Comparison of ENCODE assay signal across 19 cellular contexts in the genomic region with DNA sequence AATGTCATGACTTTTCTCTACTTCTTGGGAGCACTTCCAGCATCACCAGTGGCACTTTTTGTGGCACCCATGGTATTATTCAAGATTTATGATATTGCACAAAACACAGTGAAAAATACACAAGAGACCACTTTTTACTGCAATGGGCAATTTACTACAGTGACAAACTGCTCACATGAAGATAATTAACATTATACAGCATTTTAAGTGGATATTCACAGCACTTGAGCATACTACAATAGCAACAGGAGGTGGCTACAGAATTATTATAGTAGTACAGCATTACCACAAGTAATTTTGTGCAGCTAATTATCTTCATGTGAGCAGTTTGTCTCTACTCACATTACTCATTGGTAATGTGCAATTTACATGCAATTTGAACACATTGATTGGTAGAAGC. TPM values are rescaled to one million over a fixed set of nuclear protein-coding genes. Genes with fewer than 3 reads are reported as not detected.
DNase-seq lines count a peak whose midpoint lies in the region; ATAC-seq and TF ChIP-seq lines count a peak whose summit lies in the region.
"Had no signal": no experiment of that assay in that cellular context is flagged by ENCODE, and none has a peak within 500 bp of the region (broad histone marks: within the 10 kb centered on the region; RNA-seq: fewer than 3 reads in every experiment).

No MANE protein-coding gene starts in this region.

- no peak overlapping the region for H3K27ac ChIP-seq in right lobe of liver
- H3K27ac ChIP-seq: A549, Peyer's patch had no signal

- H3K4me3 Mint-ChIP-seq in natural killer cell treated with Interleukin-12 subunit alpha and Interleukin-12 subunit beta and Interleukin-15 and Interleukin-18, amount 100 ng/mL, for 72 hours, result no peak overlapping the region
- H3K4me3 Mint-ChIP-seq in natural killer cell (no peak overlapping the region), nephron progenitor cell (no peak overlapping the region), immature natural killer cell (no peak overlapping the region)
- H3K4me3 Mint-ChIP-seq: CD14-positive monocyte had no signal

- peaks cover 0 to 6% of the 10 kb centered on the region in 2 donors for H3K27me3 Mint-ChIP-seq in natural killer cell treated with Interleukin-12 subunit alpha and Interleukin-12 subunit beta and Interleukin-15 and Interleukin-18, amount 100 ng/mL, for 72 hours
- H3K27me3 Mint-ChIP-seq in natural killer cell (ENCODE audit: low read depth in 2 of 2) (peaks cover 7 to 17% of the 10 kb centered on the region in 2 donors), nephron progenitor cell (ENCODE audit: low read depth, poor library complexity) (no peaks in the 10 kb centered on the region), immature natural killer cell (ENCODE audit: low read depth in 3 of 3) (peaks cover 0 to 4% (median 0%) of the 10 kb centered on the region in 3 donors)

- no peak for ATAC-seq in natural killer cell treated with Interleukin-12 subunit alpha and Interleukin-12 subunit beta and Interleukin-15 and Interleukin-18, amount 100 ng/mL, for 72 hours
- ATAC-seq in natural killer cell (no peak), GM21367 (IDR thresholded peaks at IDR 0.05; ENCODE audit: unreplicated experiment) (no peak), right lobe of liver (no peak)
- ATAC-seq: A549, T-helper 17 cell had no signal

- intact Hi-C loops in natural killer cell (cut with micrococcal nuclease) (no loop called here), right lobe of liver (cut with DNase I) (no loop called here)

- TF ChIP-seq CTCF in natural killer cell (IDR thresholded peaks at IDR 0.05) (no peak), nephron progenitor cell (IDR thresholded peaks at IDR 0.05) (no peak), right lobe of liver (IDR thresholded peaks at IDR 0.05) (no peak)

- H3K4me3 ChIP-seq in right lobe of liver, result no peak overlapping the region
- H3K4me3 ChIP-seq: A549, MG63, Peyer's patch had no signal

- H3K9me3 Mint-ChIP-seq in natural killer cell treated with Interleukin-12 subunit alpha and Interleukin-12 subunit beta and Interleukin-15 and Interleukin-18, amount 100 ng/mL, for 72 hours, result peaks cover 3% of the 10 kb centered on the region
- H3K9me3 Mint-ChIP-seq in natural killer cell, result no peaks in the 10 kb centered on the region
- H3K9me3 Mint-ChIP-seq in nephron progenitor cell, result peaks cover 27% of the 10 kb centered on the region
- peaks cover 0 to 1% (median 0%) of the 10 kb centered on the region in 6 donors for H3K9me3 Mint-ChIP-seq in immature natural killer cell

- DNase-seq in natural killer cell treated with Interleukin-12 subunit alpha and Interleukin-12 subunit beta and Interleukin-15 and Interleukin-18, amount 100 ng/mL, for 72 hours (ENCODE audit: low spot score), result no peak
- DNase-seq in natural killer cell (no peak), NCI-H1694 (lab: John Stamatoyannopoulos, UW) (peak; percentile 20), NCI-H2171 (lab: John Stamatoyannopoulos, UW) (peak; percentile 41), nephron progenitor cell (no peak), right lobe of liver (no peak), immature natural killer cell (no peak)
- DNase-seq: Caco-2, MG63, NCI-H1930, NCI-H510A, Peyer's patch, SHP77, T-helper 17 cell had no signal

- no peak for TF ChIP-seq POLR2A in right lobe of liver (IDR thresholded peaks at IDR 0.05)

- H3K4me1 Mint-ChIP-seq in natural killer cell treated with Interleukin-12 subunit alpha and Interleukin-12 subunit beta and Interleukin-15 and Interleukin-18, amount 100 ng/mL, for 72 hours (ENCODE audit: low read depth in 2 of 2), result peaks cover 39% of the 10 kb centered on the region in 2 donors
- H3K4me1 Mint-ChIP-seq in natural killer cell (peaks cover 14 to 15% of the 10 kb centered on the region in 2 donors), nephron progenitor cell (peaks cover 20% of the 10 kb centered on the region), immature natural killer cell (peaks cover 15 to 16% of the 10 kb centered on the region in 2 donors)
- H3K4me1 Mint-ChIP-seq: CD14-positive monocyte had no signal

- H3K36me3 Mint-ChIP-seq in natural killer cell treated with Interleukin-12 subunit alpha and Interleukin-12 subunit beta and Interleukin-15 and Interleukin-18, amount 100 ng/mL, for 72 hours, result peaks cover 31% of the 10 kb centered on the region
- H3K36me3 Mint-ChIP-seq in natural killer cell (no peaks in the 10 kb centered on the region), nephron progenitor cell (ENCODE audit: low read depth) (peaks cover 8% of the 10 kb centered on the region), immature natural killer cell (no peaks in the 10 kb centered on the region)
- H3K36me3 Mint-ChIP-seq: CD14-positive monocyte had no signal

- H3K4me1 ChIP-seq in right lobe of liver, result no peaks in the 10 kb centered on the region
- H3K4me1 ChIP-seq: A549, Caco-2, Peyer's patch had no signal

- H3K9me3 ChIP-seq in right lobe of liver, result no peaks in the 10 kb centered on the region
- H3K9me3 ChIP-seq: A549, Caco-2, MG63, Peyer's patch had no signal

- H3K36me3 ChIP-seq in right lobe of liver, result no peaks in the 10 kb centered on the region
- H3K36me3 ChIP-seq: MG63, Peyer's patch had no signal

- peak overlapping the region; percentile 34 to 51 for H3K27ac Mint-ChIP-seq in natural killer cell treated with Interleukin-12 subunit alpha and Interleukin-12 subunit beta and Interleukin-15 and Interleukin-18, amount 100 ng/mL, for 72 hours
- H3K27ac Mint-ChIP-seq in natural killer cell (no peak overlapping the region), nephron progenitor cell (peak overlapping the region; percentile 55), immature natural killer cell (no peak overlapping the region)
- H3K27ac Mint-ChIP-seq: CD14-positive monocyte, T-helper 17 cell had no signal

- H3K27me3 ChIP-seq in right lobe of liver, result peaks cover 0 to 3% of the 10 kb centered on the region in 2 donors
- H3K27me3 ChIP-seq: MG63, Peyer's patch had no signal

RNA-seq across cellular contexts. Expression of a gene that starts 18.3 kb away (rescaled TPM):
- total RNA-seq in natural killer cell treated with Interleukin-12 subunit alpha and Interleukin-12 subunit beta and Interleukin-15 and Interleukin-18, amount 100 ng/mL, for 72 hours, result 10 to 100 TPM; 10.0 to 19.1 TPM
- not detected for total RNA-seq in natural killer cell
- not detected for total RNA-seq in right lobe of liver
- not detected for polyA plus RNA-seq in immature natural killer cell
- total RNA-seq: Caco-2, Daoy, H4, Peyer's patch had no signal
- polyA plus RNA-seq: A549, CD14-positive monocyte had no signal

RNA-seq across cellular contexts. Expression of a gene that starts 46.1 kb away (rescaled TPM):
- total RNA-seq in natural killer cell treated with Interleukin-12 subunit alpha and Interleukin-12 subunit beta and Interleukin-15 and Interleukin-18, amount 100 ng/mL, for 72 hours, result 1 to 10 TPM; 1.0 to 3.4 TPM
- total RNA-seq in natural killer cell (not detected), right lobe of liver (not detected)
- not detected for polyA plus RNA-seq in immature natural killer cell
- total RNA-seq: Caco-2, Daoy, H4, Peyer's patch had no signal
- polyA plus RNA-seq: A549, CD14-positive monocyte had no signal

RNA-seq across cellular contexts. Expression of a gene that starts 47.7 kb away (rescaled TPM):
- over 10,000 TPM; 20,993 to 58,992 TPM for total RNA-seq in natural killer cell treated with Interleukin-12 subunit alpha and Interleukin-12 subunit beta and Interleukin-15 and Interleukin-18, amount 100 ng/mL, for 72 hours
- total RNA-seq in natural killer cell, result 100 to 1,000 TPM in 2 of 3 donors, 10 to 100 TPM in 1; 66.5 to 248 (median 124) TPM
- under 1 TPM in 1 of 6 experiments, not detected in 5; 0.18 TPM for total RNA-seq in right lobe of liver
- 10 to 100 TPM in 2 of 3 donors, 1 to 10 TPM in 1; 6.4 to 16.9 (median 15.7) TPM for polyA plus RNA-seq in immature natural killer cell
- total RNA-seq: Caco-2, Daoy, H4, Peyer's patch had no signal
- polyA plus RNA-seq: A549, CD14-positive monocyte had no signal

Comparison
In these comparisons a context has a peak if more than half of its experiments do, and no peak if none do; other contexts are left out.
1. H3K27ac Mint-ChIP-seq: peak in natural killer cell treated with Interleukin-12 subunit alpha and Interleukin-12 subunit beta and Interleukin-15 and Interleukin-18, amount 100 ng/mL, for 72 hours (2 of 2) and nephron progenitor cell (single experiment); none in natural killer cell (0 of 2) and immature natural killer cell (0 of 6).
2. RNA of a gene that starts 18.3 kb away (total RNA-seq): 10.0 to 19.1 TPM in natural killer cell treated with Interleukin-12 subunit alpha and Interleukin-12 subunit beta and Interleukin-15 and Interleukin-18, amount 100 ng/mL, for 72 hours; not detected in natural killer cell and not detected in right lobe of liver; every median in the first group is over 10 times any median in the second.
3. RNA of a gene that starts 47.7 kb away (total RNA-seq): 20,993 to 58,992 TPM in natural killer cell treated with Interleukin-12 subunit alpha and Interleukin-12 subunit beta and Interleukin-15 and Interleukin-18, amount 100 ng/mL, for 72 hours; 66.5 to 248 TPM in natural killer cell and 0.18 TPM in right lobe of liver; every median in the first group is over 10 times any median in the second.
4. DNase-seq: peak in NCI-H1694 (single experiment) and NCI-H2171 (single experiment); none in natural killer cell treated with Interleukin-12 subunit alpha and Interleukin-12 subunit beta and Interleukin-15 and Interleukin-18, amount 100 ng/mL, for 72 hours (single experiment), natural killer cell (single experiment), nephron progenitor cell (single experiment), right lobe of liver (0 of 3) and immature natural killer cell (0 of 3).